ENCODE assay signal across 19 cellular contexts in genomic region chr2:168024459-168024858, GRCh38.
DNase-seq lines count a peak whose midpoint lies in the region; ATAC-seq, FAIRE-seq and TF ChIP-seq lines count a peak whose summit lies in the region.
"Had no signal": no experiment of that assay in that cellular context is flagged by ENCODE, and none has a peak within 500 bp of the region (broad histone marks: within the 10 kb centered on the region; RNA-seq: fewer than 3 reads in every experiment).

No MANE protein-coding gene starts in this region.

- H3K9ac ChIP-seq in HepG2 (ENCODE audit: insufficient read depth, low read depth, low read length), result no peak overlapping the region
- H3K9ac ChIP-seq: GM23248 had no signal

- no peaks in the 10 kb centered on the region for H3K27me3 Mint-ChIP-seq in T-helper 17 cell
- H3K27me3 Mint-ChIP-seq in stimulated activated memory B cell treated with anti-CD40 and anti-IgM and Interleukin-4, amounts not matched to agents 10 μg/mL and 1 μg/mL and 100 μg/mL, for 72 hours, result no peaks in the 10 kb centered on the region

- peaks cover 9% of the 10 kb centered on the region for H3K4me1 Mint-ChIP-seq in T-helper 17 cell
- peaks cover 17% of the 10 kb centered on the region for H3K4me1 Mint-ChIP-seq in stimulated activated memory B cell treated with anti-CD40 and anti-IgM and Interleukin-4, amounts not matched to agents 10 μg/mL and 1 μg/mL and 100 μg/mL, for 72 hours

- CTCF ChIA-PET in HepG2 (lab: Yijun Ruan, JAX; ENCODE audit: low intra/inter-chr PET ratio, low total read pairs), result no interaction called here

- H3K36me3 ChIP-seq in HepG2 (replicated peaks in 1 of 2; ENCODE audit: control insufficient read depth in 1 of 2, insufficient read depth in 2 of 2, low read length in 2 of 2) (peaks cover 8 to 24% of the 10 kb centered on the region in 2 experiments), right lobe of liver (no peaks in the 10 kb centered on the region), ascending aorta (no peaks in the 10 kb centered on the region)
- H3K36me3 ChIP-seq: BE2C, HAP-1 had no signal

- in situ Hi-C loops in HepG2 (cut with HindIII; ENCODE audit: extremely low pct_ligation_motif_present, low pct_unique_long_range_greater_than_20kb), result no loop called here

- no TSS peak for BruUV-seq in HepG2 (replicated peaks; lab: Mats Ljungman, UMichigan)

- POLR2A ChIA-PET in HepG2 (lab: Yijun Ruan, JAX), result interaction anchor here (0.6 kb wide), 1 partner anchor 211 kb away, joined by 6 read pairs; no protein-coding TSS in a partner anchor

- no peak for FAIRE-seq in HepG2 (lab: Jason Lieb, UNC)
- FAIRE-seq: A204.1, G401.6, GM12891, GM19239 had no signal

- ATAC-seq in HepG2 (no peak), right lobe of liver (no peak), T-helper 17 cell (no peak)
- no peak for ATAC-seq in stimulated activated memory B cell treated with anti-CD40 and anti-IgM and Interleukin-4, amounts not matched to agents 10 μg/mL and 1 μg/mL and 100 μg/mL, for 72 hours
- ATAC-seq: CD8-positive, alpha-beta T cell had no signal

- H3K4me2 ChIP-seq in HepG2 (ENCODE audit: low read depth, low read length), result no peak overlapping the region

- 97% methylated on average over 4 of the region's 4 CpGs for WGBS in HepG2 (ENCODE audit: low lambda C conversion rate)
- 43% methylated on average over 2 of the region's 4 CpGs for WGBS in right lobe of liver (ENCODE audit: insufficient coverage, low coverage, low lambda C conversion rate, missing lambda C conversion rate)

- H3K9me3 ChIP-seq in HepG2 (ENCODE audit: low read length) (no peaks in the 10 kb centered on the region), right lobe of liver (no peaks in the 10 kb centered on the region), T-helper 17 cell (ENCODE audit: control insufficient read depth, low read length, poor library complexity, severe bottlenecking) (no peaks in the 10 kb centered on the region), ascending aorta (no peaks in the 10 kb centered on the region)
- H3K9me3 ChIP-seq: BE2C, HAP-1 had no signal

- no peaks in the 10 kb centered on the region for H3K9me3 Mint-ChIP-seq in stimulated activated memory B cell treated with anti-CD40 and anti-IgM and Interleukin-4, amounts not matched to agents 10 μg/mL and 1 μg/mL and 100 μg/mL, for 72 hours
- H3K9me3 Mint-ChIP-seq: CD8-positive, alpha-beta T cell had no signal

- no peak overlapping the region for H3K4me3 Mint-ChIP-seq in T-helper 17 cell
- no peak overlapping the region for H3K4me3 Mint-ChIP-seq in stimulated activated memory B cell treated with anti-CD40 and anti-IgM and Interleukin-4, amounts not matched to agents 10 μg/mL and 1 μg/mL and 100 μg/mL, for 72 hours
- H3K4me3 Mint-ChIP-seq: CD8-positive, alpha-beta T cell had no signal

- H3K27me3 ChIP-seq in HepG2 (ENCODE audit: control insufficient read depth in 1 of 2, insufficient read depth in 2 of 2, low read length in 2 of 2), result no peaks in the 10 kb centered on the region
- H3K27me3 ChIP-seq in right lobe of liver, result no peaks in the 10 kb centered on the region
- no peaks in the 10 kb centered on the region for H3K27me3 ChIP-seq in ascending aorta
- H3K27me3 ChIP-seq: BE2C had no signal

- TF ChIP-seq POLR2A in HepG2 (IDR thresholded peaks at IDR 0.05; ENCODE audit: insufficient read depth in 1 of 2, low read depth in 2 of 2, low read length in 2 of 2), result no peak
- no peak for TF ChIP-seq POLR2A in right lobe of liver (IDR thresholded peaks at IDR 0.05)

- no peak for TF ChIP-seq CTCF in HepG2 (CRISPR knock-in tag; IDR thresholded peaks at IDR 0.05)
- no peak for TF ChIP-seq CTCF in right lobe of liver (IDR thresholded peaks at IDR 0.05)
- TF ChIP-seq CTCF in ascending aorta (IDR thresholded peaks at IDR 0.05), result no peak

- H3K27ac ChIP-seq in HepG2 (ENCODE audit: extremely low read length, insufficient read depth, low read length) (no peak overlapping the region), right lobe of liver (no peak overlapping the region), ascending aorta (no peak overlapping the region)
- H3K27ac ChIP-seq: GM23248 had no signal

- no peak for TF ChIP-seq RAD21 in HepG2 (CRISPR knock-in tag; IDR thresholded peaks at IDR 0.05)

- peaks cover 12% of the 10 kb centered on the region for H3K36me3 Mint-ChIP-seq in T-helper 17 cell (ENCODE audit: low read depth)
- H3K36me3 Mint-ChIP-seq in stimulated activated memory B cell treated with anti-CD40 and anti-IgM and Interleukin-4, amounts not matched to agents 10 μg/mL and 1 μg/mL and 100 μg/mL, for 72 hours, result peaks cover 22% of the 10 kb centered on the region

- intact Hi-C loops in HepG2 (cut with micrococcal nuclease; ENCODE audit: unreplicated experiment), result no loop called here
- intact Hi-C loops in right lobe of liver (cut with DNase I), result no loop called here
- intact Hi-C loops in ascending aorta (cut with DNase I), result no loop called here

- H4K20me1 ChIP-seq in HepG2 (ENCODE audit: insufficient read depth, low read length), result no peaks in the 10 kb centered on the region

- H3K27ac Mint-ChIP-seq in T-helper 17 cell, result peak overlapping the region; percentile 6
- H3K27ac Mint-ChIP-seq in stimulated activated memory B cell treated with anti-CD40 and anti-IgM and Interleukin-4, amounts not matched to agents 10 μg/mL and 1 μg/mL and 100 μg/mL, for 72 hours, result peak overlapping the region; percentile 21
- H3K27ac Mint-ChIP-seq: CD8-positive, alpha-beta T cell had no signal

- H3K4me1 ChIP-seq in HepG2 (ENCODE audit: insufficient read depth, low read length) (peaks cover 13% of the 10 kb centered on the region), right lobe of liver (no peaks in the 10 kb centered on the region), ascending aorta (no peaks in the 10 kb centered on the region)
- H3K4me1 ChIP-seq: BE2C, HAP-1 had no signal

- DNase-seq in HepG2 (ENCODE audit: low spot score) (no peak), right lobe of liver (no peak), EH (ENCODE audit: low read depth) (peak; percentile 5), T-helper 17 cell (no peak), C1 segment of cervical spinal cord (lab: John Stamatoyannopoulos, UW) (no peak), ascending aorta (ENCODE audit: low spot score in 2 of 2) (no peak)
- DNase-seq: ACHN; BE2C; Calu3; CD8-positive, alpha-beta T cell; DMS53; DND-41; GM23248 had no signal

- H3K79me2 ChIP-seq in HepG2 (ENCODE audit: insufficient read depth, low read length), result no peaks in the 10 kb centered on the region

- H2AFZ ChIP-seq in HepG2 (ENCODE audit: low read length), result no peak overlapping the region
- H2AFZ ChIP-seq: GM23248 had no signal

- H3K4me3 ChIP-seq in HepG2 (replicated peaks in 1 of 3; ENCODE audit: insufficient read depth in 1 of 3, low read depth in 2 of 3, low read length in 3 of 3) (no peak overlapping the region), right lobe of liver (no peak overlapping the region), ascending aorta (no peak overlapping the region)
- H3K4me3 ChIP-seq: GM23248, HAP-1 had no signal

- no peak for TF ChIP-seq EP300 in HepG2 (IDR thresholded peaks at IDR 0.05; ENCODE audit: low read depth in 2 of 2, low read length in 2 of 2)
- no peak for TF ChIP-seq EP300 in HepG2 (CRISPR knock-in tag; IDR thresholded peaks at IDR 0.05; ENCODE audit: borderline replicate concordance)

TF ChIP-seq in HepG2, 621 proteins besides CTCF, POLR2A, EP300 and RAD21:
- TF ChIP-seq MAFF (IDR thresholded peaks at IDR 0.05; ENCODE audit: low read depth, low read length) (0 out of 2 replicates have a peak, but pooled peaks have one; percentile 23), MAFK (conservative IDR thresholded peaks at IDR 0.05 in 1 of 2, IDR thresholded peaks at IDR 0.05 in 1 of 2; ENCODE audit: low read length in 2 of 2) (peak; percentile 54 to 60), ZBTB39 (CRISPR knock-in tag; IDR thresholded peaks at IDR 0.05) (no peak)
